1 cellular context compared by ENCODE assay signal in the genomic region with DNA sequence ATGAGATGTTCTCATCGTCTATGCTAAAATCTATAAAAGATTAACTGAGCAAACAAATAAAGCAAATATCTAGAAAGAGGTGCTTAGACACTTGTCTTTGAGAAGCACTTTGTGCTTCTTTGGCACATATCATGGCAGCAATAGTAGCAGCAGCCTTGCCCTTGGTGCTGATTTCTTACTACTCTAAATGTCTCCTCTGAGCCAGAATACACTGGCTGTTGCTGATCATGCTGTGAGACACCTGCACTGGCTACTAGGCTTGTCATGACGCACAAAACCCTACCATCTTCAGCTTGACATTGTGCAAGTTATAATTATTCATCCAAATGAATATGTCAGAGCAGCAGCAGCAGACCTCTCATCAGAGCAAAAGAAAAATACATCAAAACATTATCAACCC.
TF ChIP-seq lines count a peak whose summit lies in the region.

No MANE protein-coding gene starts in this region.

TF ChIP-seq in GM23338, 12 proteins besides CTCF, POLR2A, EP300 and RAD21 (continued from another document):
- TF ChIP-seq, protein P1, sequence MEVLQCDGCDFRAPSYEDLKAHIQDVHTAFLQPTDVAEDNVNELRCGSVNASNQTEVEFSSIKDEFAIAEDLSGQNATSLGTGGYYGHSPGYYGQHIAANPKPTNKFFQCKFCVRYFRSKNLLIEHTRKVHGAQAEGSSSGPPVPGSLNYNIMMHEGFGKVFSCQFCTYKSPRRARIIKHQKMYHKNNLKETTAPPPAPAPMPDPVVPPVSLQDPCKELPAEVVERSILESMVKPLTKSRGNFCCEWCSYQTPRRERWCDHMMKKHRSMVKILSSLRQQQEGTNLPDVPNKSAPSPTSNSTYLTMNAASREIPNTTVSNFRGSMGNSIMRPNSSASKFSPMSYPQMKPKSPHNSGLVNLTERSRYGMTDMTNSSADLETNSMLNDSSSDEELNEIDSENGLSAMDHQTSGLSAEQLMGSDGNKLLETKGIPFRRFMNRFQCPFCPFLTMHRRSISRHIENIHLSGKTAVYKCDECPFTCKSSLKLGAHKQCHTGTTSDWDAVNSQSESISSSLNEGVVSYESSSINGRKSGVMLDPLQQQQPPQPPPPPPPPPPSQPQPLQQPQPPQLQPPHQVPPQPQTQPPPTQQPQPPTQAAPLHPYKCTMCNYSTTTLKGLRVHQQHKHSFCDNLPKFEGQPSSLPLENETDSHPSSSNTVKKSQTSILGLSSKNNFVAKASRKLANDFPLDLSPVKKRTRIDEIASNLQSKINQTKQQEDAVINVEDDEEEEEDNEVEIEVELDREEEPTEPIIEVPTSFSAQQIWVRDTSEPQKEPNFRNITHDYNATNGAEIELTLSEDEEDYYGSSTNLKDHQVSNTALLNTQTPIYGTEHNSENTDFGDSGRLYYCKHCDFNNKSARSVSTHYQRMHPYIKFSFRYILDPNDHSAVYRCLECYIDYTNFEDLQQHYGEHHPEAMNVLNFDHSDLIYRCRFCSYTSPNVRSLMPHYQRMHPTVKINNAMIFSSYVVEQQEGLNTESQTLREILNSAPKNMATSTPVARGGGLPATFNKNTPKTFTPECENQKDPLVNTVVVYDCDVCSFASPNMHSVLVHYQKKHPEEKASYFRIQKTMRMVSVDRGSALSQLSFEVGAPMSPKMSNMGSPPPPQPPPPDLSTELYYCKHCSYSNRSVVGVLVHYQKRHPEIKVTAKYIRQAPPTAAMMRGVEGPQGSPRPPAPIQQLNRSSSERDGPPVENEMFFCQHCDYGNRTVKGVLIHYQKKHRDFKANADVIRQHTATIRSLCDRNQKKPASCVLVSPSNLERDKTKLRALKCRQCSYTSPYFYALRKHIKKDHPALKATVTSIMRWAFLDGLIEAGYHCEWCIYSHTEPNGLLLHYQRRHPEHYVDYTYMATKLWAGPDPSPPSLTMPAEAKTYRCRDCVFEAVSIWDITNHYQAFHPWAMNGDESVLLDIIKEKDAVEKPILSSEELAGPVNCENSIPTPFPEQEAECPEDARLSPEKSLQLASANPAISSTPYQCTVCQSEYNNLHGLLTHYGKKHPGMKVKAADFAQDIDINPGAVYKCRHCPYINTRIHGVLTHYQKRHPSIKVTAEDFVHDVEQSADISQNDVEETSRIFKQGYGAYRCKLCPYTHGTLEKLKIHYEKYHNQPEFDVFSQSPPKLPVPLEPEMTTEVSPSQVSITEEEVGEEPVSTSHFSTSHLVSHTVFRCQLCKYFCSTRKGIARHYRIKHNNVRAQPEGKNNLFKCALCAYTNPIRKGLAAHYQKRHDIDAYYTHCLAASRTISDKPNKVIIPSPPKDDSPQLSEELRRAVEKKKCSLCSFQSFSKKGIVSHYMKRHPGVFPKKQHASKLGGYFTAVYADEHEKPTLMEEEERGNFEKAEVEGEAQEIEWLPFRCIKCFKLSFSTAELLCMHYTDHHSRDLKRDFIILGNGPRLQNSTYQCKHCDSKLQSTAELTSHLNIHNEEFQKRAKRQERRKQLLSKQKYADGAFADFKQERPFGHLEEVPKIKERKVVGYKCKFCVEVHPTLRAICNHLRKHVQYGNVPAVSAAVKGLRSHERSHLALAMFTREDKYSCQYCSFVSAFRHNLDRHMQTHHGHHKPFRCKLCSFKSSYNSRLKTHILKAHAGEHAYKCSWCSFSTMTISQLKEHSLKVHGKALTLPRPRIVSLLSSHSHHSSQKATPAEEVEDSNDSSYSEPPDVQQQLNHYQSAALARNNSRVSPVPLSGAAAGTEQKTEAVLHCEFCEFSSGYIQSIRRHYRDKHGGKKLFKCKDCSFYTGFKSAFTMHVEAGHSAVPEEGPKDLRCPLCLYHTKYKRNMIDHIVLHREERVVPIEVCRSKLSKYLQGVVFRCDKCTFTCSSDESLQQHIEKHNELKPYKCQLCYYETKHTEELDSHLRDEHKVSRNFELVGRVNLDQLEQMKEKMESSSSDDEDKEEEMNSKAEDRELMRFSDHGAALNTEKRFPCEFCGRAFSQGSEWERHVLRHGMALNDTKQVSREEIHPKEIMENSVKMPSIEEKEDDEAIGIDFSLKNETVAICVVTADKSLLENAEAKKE (CRISPR knock-in tag; IDR thresholded peaks at IDR 0.05), result no peak
- TF ChIP-seq REST (IDR thresholded peaks at IDR 0.05; ENCODE audit: unreplicated experiment) (no peak), ETS1 (IDR thresholded peaks at IDR 0.05) (no peak), POLR2AphosphoS5 (IDR thresholded peaks at IDR 0.05; ENCODE audit: low read depth) (no peak), ZNF114 (CRISPR knock-in tag; IDR thresholded peaks at IDR 0.05) (no peak), JUNB (IDR thresholded peaks at IDR 0.05; ENCODE audit: unreplicated experiment) (no peak), EZH2 (IDR thresholded peaks at IDR 0.05; ENCODE audit: low read depth, unreplicated experiment) (no peak), EZH2phosphoT487 (IDR thresholded peaks at IDR 0.05; ENCODE audit: unreplicated experiment) (no peak), ZNF331 (CRISPR knock-in tag; IDR thresholded peaks at IDR 0.05; ENCODE audit: low read depth) (no peak), CREB1 (CRISPR knock-in tag; IDR thresholded peaks at IDR 0.05; ENCODE audit: low read depth) (no peak)
TF ChIP-seq in GM23338: peak in this region for 0.
